ENCODE assay signal across 21 cellular contexts in genomic region chr3:13161021-13161759, GRCh38.
DNase-seq lines count a peak whose midpoint lies in the region; ATAC-seq, FAIRE-seq and TF ChIP-seq lines count a peak whose summit lies in the region.
"Had no signal": no experiment of that assay in that cellular context is flagged by ENCODE, and none has a peak within 500 bp of the region (broad histone marks: within the 10 kb centered on the region; RNA-seq: fewer than 3 reads in every experiment).

No MANE protein-coding gene starts in this region.

- WGBS in mammary epithelial cell (ENCODE audit: low coverage, missing lambda C conversion rate): 88% methylated on average over 14 of the region's 21 CpGs

- peaks cover 35% of the 10 kb centered on the region for H3K27me3 Mint-ChIP-seq in MCF 10A (ENCODE audit: insufficient read depth, unreplicated experiment)
- H3K27me3 Mint-ChIP-seq in CD4-positive, alpha-beta T cell: no peaks in the 10 kb centered on the region
- H3K27me3 Mint-ChIP-seq: naive B cell; stimulated activated naive CD8-positive, alpha-beta T cell treated with anti-CD3 and anti-CD28 coated beads, Interleukin-15, amount 100 ng/mL, for 72 hours had no signal

- ATAC-seq in Panc1: peak; percentile 32; the same call in 1 of the 2 replicates
- no peak for ATAC-seq in HG03045 (IDR thresholded peaks at IDR 0.05; ENCODE audit: unreplicated experiment)
- ATAC-seq in CD4-positive, alpha-beta T cell (ENCODE audit: poor library complexity): no peak
- ATAC-seq in HG02840 (IDR thresholded peaks at IDR 0.05; ENCODE audit: low FRiP score, unreplicated experiment): no peak
- ATAC-seq: left ventricle myocardium superior; psoas muscle; stimulated activated naive CD8-positive, alpha-beta T cell treated with anti-CD3 and anti-CD28 coated beads, Interleukin-15, amount 100 ng/mL, for 72 hours had no signal

- no peaks in the 10 kb centered on the region for H3K36me3 ChIP-seq in mammary epithelial cell (ENCODE audit: insufficient read depth, low read length)
- no peaks in the 10 kb centered on the region for H3K36me3 ChIP-seq in Panc1 (ENCODE audit: control insufficient read depth, insufficient read depth, low read length)
- H3K36me3 ChIP-seq in kidney (ENCODE audit: control insufficient read depth in 1 of 2, insufficient read depth in 2 of 2, low read length in 2 of 2): no peaks in the 10 kb centered on the region
- no peaks in the 10 kb centered on the region for H3K36me3 ChIP-seq in tibial artery
- H3K36me3 ChIP-seq: uterus had no signal

- H3K4me1 ChIP-seq in mammary epithelial cell (ENCODE audit: insufficient read depth, low read length) (no peaks in the 10 kb centered on the region), Panc1 (ENCODE audit: control insufficient read depth, insufficient read depth, low read length) (no peaks in the 10 kb centered on the region), kidney (ENCODE audit: control insufficient read depth in 1 of 2, insufficient read depth in 1 of 2, low read depth in 1 of 2, low read length in 2 of 2) (no peaks in the 10 kb centered on the region), tibial artery (no peaks in the 10 kb centered on the region)
- H3K4me1 ChIP-seq: psoas muscle, uterus had no signal

- DNase-seq in MCF 10A (ENCODE audit: unreplicated experiment) (peak; percentile 2), mammary epithelial cell (no peak), Panc1 (ENCODE audit: low read depth, low spot score) (no peak), kidney (peak; percentile 10), tibial artery (peak; percentile 13 to 48)
- DNase-seq in CD4-positive, alpha-beta T cell: no peak
- DNase-seq: ACHN; activated CD4-positive, CD25-positive, alpha-beta regulatory T cell treated with anti-CD3 and anti-CD28 coated beads, Interleukin-2, amount 50 U/mL, for 72 hours; activated effector memory CD4-positive, alpha-beta T cell treated with anti-CD3 and anti-CD28 coated beads, Interleukin-2, amount 50 U/mL, for 16 hours; CD4-positive, alpha-beta memory T cell; left ventricle myocardium superior; naive B cell; NCI-H2029; NCI-H748 treated with DMSO at 0.1 percent for 48 hours; psoas muscle; stimulated activated naive CD8-positive, alpha-beta T cell treated with anti-CD3 and anti-CD28 coated beads, Interleukin-15, amount 100 ng/mL, for 72 hours; uterus had no signal

- dilution Hi-C loops in mammary epithelial cell (cut with HindIII; ENCODE audit: low sequenced_read_pairs): no loop called here

- CTCF ChIA-PET in MCF 10A (lab: Yijun Ruan, JAX): interaction anchor here (0.6 kb wide), 1 partner anchor 1407 kb away, joined by 3 read pairs; no protein-coding TSS in a partner anchor
- CTCF ChIA-PET in mammary epithelial cell (lab: Charles Lee; ENCODE audit: low non-redundant PET): no interaction called here
- CTCF ChIA-PET in Panc1 (lab: Charles Lee): no interaction called here
- CTCF ChIA-PET in CD4-positive, alpha-beta T cell (lab: Charles Lee): no interaction called here

- H3K4me1 Mint-ChIP-seq in MCF 10A (ENCODE audit: insufficient read depth, unreplicated experiment): peaks cover 6% of the 10 kb centered on the region
- H3K4me1 Mint-ChIP-seq in CD4-positive, alpha-beta T cell (ENCODE audit: low read depth): no peaks in the 10 kb centered on the region
- H3K4me1 Mint-ChIP-seq: CD4-positive, alpha-beta memory T cell; naive B cell; stimulated activated naive CD8-positive, alpha-beta T cell treated with anti-CD3 and anti-CD28 coated beads, Interleukin-15, amount 100 ng/mL, for 72 hours had no signal

- no peak overlapping the region for H3K27ac Mint-ChIP-seq in MCF 10A (ENCODE audit: low read depth, unreplicated experiment)
- no peak overlapping the region for H3K27ac Mint-ChIP-seq in CD4-positive, alpha-beta T cell
- H3K27ac Mint-ChIP-seq: CD4-positive, alpha-beta memory T cell; stimulated activated naive CD8-positive, alpha-beta T cell treated with anti-CD3 and anti-CD28 coated beads, Interleukin-15, amount 100 ng/mL, for 72 hours had no signal

- H3K36me3 Mint-ChIP-seq in MCF 10A (ENCODE audit: insufficient read depth, unreplicated experiment): peaks cover 11% of the 10 kb centered on the region
- H3K36me3 Mint-ChIP-seq in CD4-positive, alpha-beta T cell (ENCODE audit: low read depth): no peaks in the 10 kb centered on the region
- H3K36me3 Mint-ChIP-seq: CD4-positive, alpha-beta memory T cell had no signal

- H3K79me2 ChIP-seq in mammary epithelial cell (ENCODE audit: insufficient read depth, low read length): no peaks in the 10 kb centered on the region

- H3K9me3 ChIP-seq in mammary epithelial cell (replicated peaks; ENCODE audit: insufficient read depth, low read length) (no peaks in the 10 kb centered on the region), Panc1 (ENCODE audit: control insufficient read depth, insufficient read depth, low read depth, low read length) (no peaks in the 10 kb centered on the region), kidney (ENCODE audit: control insufficient read depth in 1 of 2, low read length in 2 of 2) (peaks cover 0 to 3% of the 10 kb centered on the region in 2 donors), tibial artery (peaks cover 0 to 7% (median 0%) of the 10 kb centered on the region in 3 donors)
- no peaks in the 10 kb centered on the region for H3K9me3 ChIP-seq in CD4-positive, alpha-beta T cell (ENCODE audit: control insufficient read depth, low read length)
- H3K9me3 ChIP-seq: psoas muscle, uterus had no signal

- peaks cover 6% of the 10 kb centered on the region for H3K9me3 Mint-ChIP-seq in MCF 10A (ENCODE audit: unreplicated experiment)
- peaks cover 1% of the 10 kb centered on the region for H3K9me3 Mint-ChIP-seq in CD4-positive, alpha-beta T cell

- BruUV-seq in MCF 10A (replicated peaks; lab: Mats Ljungman, UMichigan) (no TSS peak), mammary epithelial cell (replicated peaks; lab: Mats Ljungman, UMichigan) (no TSS peak), Panc1 (replicated peaks; lab: Mats Ljungman, UMichigan) (no TSS peak)

- H3K4me3 Mint-ChIP-seq in MCF 10A (ENCODE audit: unreplicated experiment): no peak overlapping the region
- H3K4me3 Mint-ChIP-seq in CD4-positive, alpha-beta T cell: no peak overlapping the region
- H3K4me3 Mint-ChIP-seq: CD4-positive, alpha-beta memory T cell; naive B cell; stimulated activated naive CD8-positive, alpha-beta T cell treated with anti-CD3 and anti-CD28 coated beads, Interleukin-15, amount 100 ng/mL, for 72 hours had no signal

- H3K4me2 ChIP-seq in mammary epithelial cell (ENCODE audit: insufficient read depth, low read depth, low read length): no peak overlapping the region

- no peak overlapping the region for H3K9ac ChIP-seq in mammary epithelial cell (ENCODE audit: insufficient read depth, low read length)
- no peak overlapping the region for H3K9ac ChIP-seq in kidney (ENCODE audit: low read length in 2 of 2)

- no peak overlapping the region for H3K4me3 ChIP-seq in mammary epithelial cell (replicated peaks in 1 of 3; ENCODE audit: insufficient read depth in 1 of 3, low read depth in 2 of 3, low read length in 3 of 3)
- no peak overlapping the region for H3K4me3 ChIP-seq in Panc1 (ENCODE audit: low read depth in 2 of 2, low read length in 2 of 2)
- no peak overlapping the region for H3K4me3 ChIP-seq in kidney (ENCODE audit: low read length in 2 of 2)
- no peak overlapping the region for H3K4me3 ChIP-seq in tibial artery
- H3K4me3 ChIP-seq: psoas muscle, uterus had no signal

- H2AFZ ChIP-seq in mammary epithelial cell (ENCODE audit: low read depth, low read length): no peak overlapping the region

- H3K27me3 ChIP-seq in mammary epithelial cell (ENCODE audit: insufficient read depth, low read length): no peaks in the 10 kb centered on the region
- H3K27me3 ChIP-seq in Panc1 (ENCODE audit: control insufficient read depth, insufficient read depth, low read length): no peaks in the 10 kb centered on the region
- peaks cover 0 to 14% of the 10 kb centered on the region in 2 donors for H3K27me3 ChIP-seq in tibial artery
- no peaks in the 10 kb centered on the region for H3K27me3 ChIP-seq in CD4-positive, alpha-beta T cell (ENCODE audit: control insufficient read depth, insufficient read depth, low read length)
- H3K27me3 ChIP-seq: uterus had no signal

- no peak for FAIRE-seq in kidney (lab: Jason Lieb, UNC)
- FAIRE-seq: colon, frontal cortex had no signal

- no peaks in the 10 kb centered on the region for H4K20me1 ChIP-seq in mammary epithelial cell (ENCODE audit: insufficient read depth, low read length)

- H3K27ac ChIP-seq in mammary epithelial cell (ENCODE audit: insufficient read depth, low read depth, low read length): no peak overlapping the region
- no peak overlapping the region for H3K27ac ChIP-seq in Panc1 (ENCODE audit: low read length)
- H3K27ac ChIP-seq in kidney (ENCODE audit: low read depth in 2 of 2, low read length in 2 of 2): no peak overlapping the region
- no peak overlapping the region for H3K27ac ChIP-seq in tibial artery
- H3K27ac ChIP-seq in CD4-positive, alpha-beta T cell (ENCODE audit: low read depth, low read length): no peak overlapping the region
- H3K27ac ChIP-seq: psoas muscle, uterus had no signal

- intact Hi-C loops in MCF 10A (cut with micrococcal nuclease): no loop called here
- intact Hi-C loops in mammary epithelial cell (cut with micrococcal nuclease): no loop called here
- intact Hi-C loops in Panc1 (cut with micrococcal nuclease; ENCODE audit: unreplicated experiment): no loop called here
- intact Hi-C loops in kidney (cut with DNase I): no loop called here
- intact Hi-C loops in tibial artery (cut with DNase I; ENCODE audit: low total_unique reads): no loop called here
- intact Hi-C loops in CD4-positive, alpha-beta T cell (cut with DNase I, micrococcal nuclease): no loop called here

- POLR2A ChIA-PET in MCF 10A (lab: Yijun Ruan, JAX): no interaction called here
- POLR2A ChIA-PET in Panc1 (lab: Charles Lee): no interaction called here
- POLR2A ChIA-PET in CD4-positive, alpha-beta T cell (lab: Charles Lee): no interaction called here

- in situ Hi-C loops in mammary epithelial cell (cut with MboI; ENCODE audit: low sequenced_read_pairs in 2 of 2): no loop called here
- in situ Hi-C loops in Panc1 (cut with HindIII; ENCODE audit: low pct_unique_long_range_greater_than_20kb, low sequenced_read_pairs): no loop called here

- no peak for TF ChIP-seq CTCF in MCF 10A (IDR thresholded peaks at IDR 0.05; ENCODE audit: unreplicated experiment)
- TF ChIP-seq CTCF in mammary epithelial cell (conservative IDR thresholded peaks at IDR 0.05 in 1 of 2, IDR thresholded peaks at IDR 0.05 in 1 of 2; ENCODE audit: extremely low read depth in 1 of 2, insufficient read depth in 1 of 2, low read depth in 1 of 2, low read length in 2 of 2): no peak
- TF ChIP-seq CTCF in Panc1 (IDR thresholded peaks at IDR 0.05): no peak
- no peak for TF ChIP-seq CTCF in kidney (IDR thresholded peaks at IDR 0.05; ENCODE audit: borderline replicate concordance, extremely low read depth, insufficient read depth)
- no peak for TF ChIP-seq CTCF in tibial artery (IDR thresholded peaks at IDR 0.05)
- TF ChIP-seq CTCF in CD4-positive, alpha-beta T cell (IDR thresholded peaks at IDR 0.05): no peak

Comparison
In these comparisons a context has a peak if more than half of its experiments do, and no peak if none do; other contexts are left out.
1. DNase-seq: peak in MCF 10A (single experiment), kidney (single experiment) and tibial artery (2 of 2); none in mammary epithelial cell (single experiment), Panc1 (single experiment) and CD4-positive, alpha-beta T cell (0 of 10).